ENCODE assay signal across 8 cellular contexts in genomic region chr12:118376089-118377004, GRCh38.
DNase-seq lines count a peak whose midpoint lies in the region; ATAC-seq and TF ChIP-seq lines count a peak whose summit lies in the region.

TSS of gene SUDS3 (plus strand) at chr12:118376555. CDS start at chr12:118376692, 137 bp downstream.

- ATAC-seq in HG03432 (IDR thresholded peaks at IDR 0.05; ENCODE audit: unreplicated experiment) (peak; percentile 34), HG02623 (IDR thresholded peaks at IDR 0.05; ENCODE audit: unreplicated experiment) (no peak)

- TF ChIP-seq CTCF in GM12872 (IDR thresholded peaks at IDR 0.05; ENCODE audit: insufficient read depth, low read depth, low read length), result peak; percentile 98

- DNase-seq in NCI-H774 (lab: John Stamatoyannopoulos, UW) (peak; percentile 90), dedifferentiated amniotic fluid mesenchymal stem cell (ENCODE audit: extremely low spot score) (peak; percentile 65), left kidney (ENCODE audit: low read depth, low spot score) (peak; percentile 92)
- DNase-seq in activated CD4-positive, alpha-beta T cell treated with anti-CD3 and anti-CD28 coated beads, Interleukin-2, amount 50 U/mL, for 4 hours, result peak; percentile 92 to 95
- DNase-seq in stimulated activated CD4-positive, alpha-beta T cell treated with anti-CD3 and anti-CD28 coated beads, Interleukin-1b, Interleukin-23, amount 100 ng/mL, for 48 hours, result peak; percentile 91
